Comparison of ENCODE assay signal across 14 cellular contexts in genomic region chr3:63976862-63977180, GRCh38. TPM values are rescaled to one million over a fixed set of nuclear protein-coding genes. Genes with fewer than 3 reads are reported as not detected.
DNase-seq lines count a peak whose midpoint lies in the region; ATAC-seq, FAIRE-seq and TF ChIP-seq lines count a peak whose summit lies in the region.
"Had no signal": no experiment of that assay in that cellular context is flagged by ENCODE, and none has a peak within 500 bp of the region (broad histone marks: within the 10 kb centered on the region; RNA-seq: fewer than 3 reads in every experiment).

No MANE protein-coding gene starts in this region.

- H3K79me2 ChIP-seq in astrocyte (ENCODE audit: insufficient read depth, low read length), result peaks cover 36% of the 10 kb centered on the region

- CTCF ChIA-PET in naive thymus-derived CD4-positive, alpha-beta T cell (lab: Charles Lee), result interaction anchor here (1.1 to 11.1 kb wide), 3 partner anchors 11 to 46 kb away, joined by 3 to 162 read pairs (median 111); partner anchors contain the start of gene PSMD6

- H3K4me1 ChIP-seq in heart left ventricle (peaks cover 0 to 83% (median 24%) of the 10 kb centered on the region in 12 donors), astrocyte (ENCODE audit: insufficient read depth, low read length) (peaks cover 28% of the 10 kb centered on the region), uterus (peaks cover 4 to 5% of the 10 kb centered on the region in 2 donors)
- H3K4me1 ChIP-seq in naive thymus-derived CD4-positive, alpha-beta T cell (ENCODE audit: control insufficient read depth in 2 of 2, insufficient read depth in 2 of 2, low read length in 2 of 2), result peaks cover 90 to 91% of the 10 kb centered on the region in 2 donors

- no peak overlapping the region for H3K9ac ChIP-seq in astrocyte (ENCODE audit: low read length)
- H3K9ac ChIP-seq: SK-N-SH had no signal

- peaks cover 48% of the 10 kb centered on the region for H3K4me1 Mint-ChIP-seq in astrocyte (ENCODE audit: low read depth, unreplicated experiment)
- peaks cover 62 to 100% (median 97%) of the 10 kb centered on the region in 7 donors for H3K4me1 Mint-ChIP-seq in naive thymus-derived CD4-positive, alpha-beta T cell

- no peak for FAIRE-seq in astrocyte (lab: Jason Lieb, UNC)

- peaks cover 8% of the 10 kb centered on the region for H3K36me3 Mint-ChIP-seq in astrocyte (ENCODE audit: low read depth, unreplicated experiment)
- peaks cover 4 to 32% (median 17%) of the 10 kb centered on the region in 5 donors for H3K36me3 Mint-ChIP-seq in naive thymus-derived CD4-positive, alpha-beta T cell

- H3K4me3 ChIP-seq in heart left ventricle (no peak overlapping the region), astrocyte (ENCODE audit: insufficient read depth, low read depth, low read length) (no peak overlapping the region), uterus (no peak overlapping the region)
- H3K4me3 ChIP-seq in naive thymus-derived CD4-positive, alpha-beta T cell (ENCODE audit: low read length), result peak overlapping the region; percentile 5

- DNase-seq in heart left ventricle (no peak), Right ventricle myocardium inferior (ENCODE audit: missing footprints) (no peak), astrocyte (ENCODE audit: low read depth) (no peak), uterus (no peak), SK-N-DZ (ENCODE audit: low spot score) (no peak)
- DNase-seq in naive thymus-derived CD4-positive, alpha-beta T cell, result no peak
- DNase-seq: activated CD4-positive, CD25-positive, alpha-beta regulatory T cell treated with anti-CD3 and anti-CD28 coated beads, Interleukin-2, amount 50 U/mL, for 72 hours; activated naive CD4-positive, alpha-beta T cell treated with anti-CD3 and anti-CD28 coated beads, Interleukin-2, amount 50 U/mL, for 16 hours; dermis blood vessel endothelial cell; left cardiac atrium; SK-N-SH had no signal

- TF ChIP-seq POLR2A in heart left ventricle (IDR thresholded peaks at IDR 0.05), result no peak
- TF ChIP-seq POLR2A in uterus (IDR thresholded peaks at IDR 0.05), result no peak

- H3K27me3 Mint-ChIP-seq in astrocyte (ENCODE audit: low read depth, unreplicated experiment), result no peaks in the 10 kb centered on the region
- H3K27me3 Mint-ChIP-seq in naive thymus-derived CD4-positive, alpha-beta T cell, result no peaks in the 10 kb centered on the region
- H3K27me3 Mint-ChIP-seq: B cell had no signal

- H3K4me2 ChIP-seq in astrocyte (ENCODE audit: low read length), result peak overlapping the region; percentile 59
- H3K4me2 ChIP-seq: SK-N-SH had no signal

- no peak overlapping the region for H3K4me3 Mint-ChIP-seq in astrocyte (ENCODE audit: unreplicated experiment)
- peak overlapping the region in 9 of 10 donors; percentile 47 to 88 (median 78) for H3K4me3 Mint-ChIP-seq in naive thymus-derived CD4-positive, alpha-beta T cell
- H3K4me3 Mint-ChIP-seq: B cell had no signal

- no peak for TF ChIP-seq CTCF in heart left ventricle (IDR thresholded peaks at IDR 0.05)
- no peak for TF ChIP-seq CTCF in astrocyte (IDR thresholded peaks at IDR 0.05; ENCODE audit: insufficient read depth, low read depth, low read length)
- no peak for TF ChIP-seq CTCF in uterus (IDR thresholded peaks at IDR 0.05)

- H2AFZ ChIP-seq in astrocyte (ENCODE audit: low read depth, low read length), result no peak overlapping the region

- intact Hi-C loops in heart left ventricle (cut with DNase I), result loop anchor here in 1 of 10 donors (10.0 kb wide), 1 partner anchor 62 kb away; the partner anchor contains the start of gene SCAANT1
- intact Hi-C loops in Right ventricle myocardium inferior (cut with DNase I), result no loop called here
- intact Hi-C loops in naive thymus-derived CD4-positive, alpha-beta T cell (cut with micrococcal nuclease), result no loop called here
- intact Hi-C loops in uterus (cut with DNase I; ENCODE audit: low total_unique reads), result no loop called here

- POLR2A ChIA-PET in naive thymus-derived CD4-positive, alpha-beta T cell (lab: Charles Lee), result interaction anchor here (0.6 to 12.7 kb wide), 8 partner anchors 7 to 33 kb away, joined by 3 to 234 read pairs (median 4); no protein-coding TSS in a partner anchor

- no peaks in the 10 kb centered on the region for H3K9me3 Mint-ChIP-seq in astrocyte (ENCODE audit: unreplicated experiment)
- no peaks in the 10 kb centered on the region for H3K9me3 Mint-ChIP-seq in naive thymus-derived CD4-positive, alpha-beta T cell

- ATAC-seq in heart left ventricle (peak in 3 of 4 donors; percentile 4 to 33 (median 6)), Right ventricle myocardium inferior (no peak), GM19035 (IDR thresholded peaks at IDR 0.05; ENCODE audit: unreplicated experiment) (no peak), esophagus mucosa (no peak)
- ATAC-seq in naive thymus-derived CD4-positive, alpha-beta T cell, result no peak

- WGBS in heart left ventricle, 4 donors, result 78 to 90% (median 89%) methylated on average over 2 of the region's 2 CpGs

- no peaks in the 10 kb centered on the region for H3K27me3 ChIP-seq in heart left ventricle
- no peaks in the 10 kb centered on the region for H3K27me3 ChIP-seq in astrocyte (ENCODE audit: insufficient read depth, low read length)
- no peaks in the 10 kb centered on the region for H3K27me3 ChIP-seq in naive thymus-derived CD4-positive, alpha-beta T cell (ENCODE audit: control insufficient read depth in 2 of 2, insufficient read depth in 2 of 2, low read length in 2 of 2)
- no peaks in the 10 kb centered on the region for H3K27me3 ChIP-seq in uterus

- peaks cover 46% of the 10 kb centered on the region for H4K20me1 ChIP-seq in astrocyte (ENCODE audit: insufficient read depth, low read length)

- H3K27ac Mint-ChIP-seq in astrocyte (ENCODE audit: unreplicated experiment), result peak overlapping the region; percentile 47
- peak overlapping the region; percentile 6 to 96 (median 89) for H3K27ac Mint-ChIP-seq in naive thymus-derived CD4-positive, alpha-beta T cell
- H3K27ac Mint-ChIP-seq: B cell had no signal

- peaks cover 0 to 32% (median 20%) of the 10 kb centered on the region in 9 donors for H3K36me3 ChIP-seq in heart left ventricle
- peaks cover 13% of the 10 kb centered on the region for H3K36me3 ChIP-seq in astrocyte (ENCODE audit: insufficient read depth, low read length)
- H3K36me3 ChIP-seq in naive thymus-derived CD4-positive, alpha-beta T cell (ENCODE audit: control insufficient read depth in 2 of 3, insufficient read depth in 3 of 3, low read length in 3 of 3), result peaks cover 0 to 33% (median 15%) of the 10 kb centered on the region in 3 experiments
- no peaks in the 10 kb centered on the region for H3K36me3 ChIP-seq in uterus

- H3K9me3 ChIP-seq in heart left ventricle (no peaks in the 10 kb centered on the region), astrocyte (ENCODE audit: insufficient read depth, low read depth, low read length) (no peaks in the 10 kb centered on the region), uterus (no peaks in the 10 kb centered on the region)
- no peaks in the 10 kb centered on the region for H3K9me3 ChIP-seq in naive thymus-derived CD4-positive, alpha-beta T cell (ENCODE audit: control insufficient read depth in 2 of 3, low read length in 3 of 3)
- H3K9me3 ChIP-seq: SK-N-SH had no signal

- H3K27ac ChIP-seq in heart left ventricle, result peak overlapping the region in 6 of 12 donors; percentile 1 to 69 (median 30)
- peak overlapping the region; percentile 47 for H3K27ac ChIP-seq in astrocyte (ENCODE audit: low read depth, low read length)
- peak overlapping the region; percentile 4 for H3K27ac ChIP-seq in naive thymus-derived CD4-positive, alpha-beta T cell (ENCODE audit: low read depth, low read length)
- H3K27ac ChIP-seq in uterus, result peak overlapping the region; percentile 58

RNA-seq across cellular contexts. Expression of gene PSMD6, which starts 46.5 kb away (rescaled TPM):
- total RNA-seq in heart left ventricle, result 10 to 100 TPM; 69.1 to 91.1 (median 82.5) TPM
- 100 to 1,000 TPM in 1 of 2 donors, 10 to 100 TPM in 1; 60.1 to 128 TPM for polyA plus RNA-seq in heart left ventricle
- 73.7 TPM for total RNA-seq in Right ventricle myocardium inferior
- 88.7 and 89.7 TPM in 2 replicates for total RNA-seq in astrocyte
- total RNA-seq in naive thymus-derived CD4-positive, alpha-beta T cell, result 100 to 1,000 TPM in 1 of 5 experiments, 10 to 100 TPM in 4; 63.4 to 103 (median 84.1) TPM
- polyA plus RNA-seq in naive thymus-derived CD4-positive, alpha-beta T cell, result 100 to 1,000 TPM; 119 to 134 TPM
- 10 to 100 TPM; 49.2 to 72.1 (median 65.0) TPM for total RNA-seq in uterus
- polyA plus RNA-seq in SK-N-DZ (2014; cell fraction: cytosol; rRNA removed), result 94.1 and 105 TPM in 2 replicates
- 52.0 and 54.7 TPM in 2 replicates for polyA plus RNA-seq in SK-N-DZ (2014; cell fraction: nucleus; rRNA removed)
- 63.8 TPM for total RNA-seq in esophagus mucosa

Comparison
In these comparisons a context has a peak if more than half of its experiments do, and no peak if none do; other contexts are left out.
1. ATAC-seq: peak in heart left ventricle (3 of 4); none in Right ventricle myocardium inferior (single experiment), naive thymus-derived CD4-positive, alpha-beta T cell (single experiment), GM19035 (single experiment) and esophagus mucosa (single experiment).